Comparison of ENCODE assay signal across 9 cellular contexts in genomic region chrX:39730671-39731389, GRCh38.
DNase-seq lines count a peak whose midpoint lies in the region; ATAC-seq and TF ChIP-seq lines count a peak whose summit lies in the region.
"Had no signal": no experiment of that assay in that cellular context is flagged by ENCODE, and none has a peak within 500 bp of the region (broad histone marks: within the 10 kb centered on the region; RNA-seq: fewer than 3 reads in every experiment).

No MANE protein-coding gene starts in this region.

- H3K9me3 ChIP-seq in vagina: no peaks in the 10 kb centered on the region

- TF ChIP-seq POLR2A in vagina (IDR thresholded peaks at IDR 0.05): no peak

- no peaks in the 10 kb centered on the region for H3K36me3 Mint-ChIP-seq in activated naive CD4-positive, alpha-beta T cell treated with anti-CD3 and anti-CD28 coated beads, Interleukin-2, amount 50 U/mL, for 72 hours

- in situ Hi-C loops in SK-MEL-5 (cut with HindIII; ENCODE audit: low pct_unique_long_range_greater_than_20kb, low sequenced_read_pairs): no loop called here

- peak in 2 of 3 experiments; percentile 33 to 50 for TF ChIP-seq CTCF in vagina (IDR thresholded peaks at IDR 0.05)

- intact Hi-C loops in cardiac septum (cut with DNase I): loop anchor here (5.0 to 10.0 kb wide), 3 partner anchors 81 to 374 kb away; no protein-coding TSS in a partner anchor
- intact Hi-C loops in vagina (cut with DNase I): no loop called here

- no peak overlapping the region for H3K27ac ChIP-seq in vagina
- H3K27ac ChIP-seq: SK-N-MC had no signal

- DNase-seq in CMK (ENCODE audit: low read depth): peak; percentile 54
- peak; percentile 38 for DNase-seq in HK-2 (ENCODE audit: unreplicated experiment)
- DNase-seq in SK-MEL-5 (ENCODE audit: low read depth, low spot score): peak; percentile 82
- DNase-seq in activated naive CD4-positive, alpha-beta T cell treated with anti-CD3 and anti-CD28 coated beads, Interleukin-2, amount 50 U/mL, for 72 hours (ENCODE audit: low spot score in 2 of 2): peak; percentile 50 to 65
- peak; percentile 81 for DNase-seq in cardiac septum (ENCODE audit: low spot score)
- DNase-seq in pons (ENCODE audit: low spot score): peak; percentile 58
- DNase-seq in vagina (ENCODE audit: extremely low spot score in 2 of 2): no peak
- no peak for DNase-seq in NCI-H1436 treated with DMSO at 0.1 percent for 48 hours (lab: John Stamatoyannopoulos, UW)

- H3K4me3 ChIP-seq in vagina: no peak overlapping the region
- H3K4me3 ChIP-seq: SK-N-MC had no signal

- H3K27me3 ChIP-seq in vagina: no peaks in the 10 kb centered on the region

- H3K27ac Mint-ChIP-seq in activated naive CD4-positive, alpha-beta T cell treated with anti-CD3 and anti-CD28 coated beads, Interleukin-2, amount 50 U/mL, for 72 hours: peak overlapping the region; percentile 81 to 82

- H3K4me1 ChIP-seq in vagina: no peaks in the 10 kb centered on the region

- no peaks in the 10 kb centered on the region for H3K36me3 ChIP-seq in vagina

- H3K9me3 Mint-ChIP-seq in activated naive CD4-positive, alpha-beta T cell treated with anti-CD3 and anti-CD28 coated beads, Interleukin-2, amount 50 U/mL, for 72 hours: no peaks in the 10 kb centered on the region

- ATAC-seq in activated naive CD4-positive, alpha-beta T cell treated with anti-CD3 and anti-CD28 coated beads, Interleukin-2, amount 50 U/mL, for 72 hours: peak; percentile 85 to 91

Comparison
In these comparisons a context has a peak if more than half of its experiments do, and no peak if none do; other contexts are left out.
1. DNase-seq: peak in CMK (single experiment), HK-2 (single experiment), SK-MEL-5 (single experiment), activated naive CD4-positive, alpha-beta T cell treated with anti-CD3 and anti-CD28 coated beads, Interleukin-2, amount 50 U/mL, for 72 hours (2 of 2), cardiac septum (single experiment) and pons (single experiment); none in vagina (0 of 2) and NCI-H1436 treated with DMSO at 0.1 percent for 48 hours (single experiment).